14 cellular contexts compared by ENCODE assay signal in the genomic region with DNA sequence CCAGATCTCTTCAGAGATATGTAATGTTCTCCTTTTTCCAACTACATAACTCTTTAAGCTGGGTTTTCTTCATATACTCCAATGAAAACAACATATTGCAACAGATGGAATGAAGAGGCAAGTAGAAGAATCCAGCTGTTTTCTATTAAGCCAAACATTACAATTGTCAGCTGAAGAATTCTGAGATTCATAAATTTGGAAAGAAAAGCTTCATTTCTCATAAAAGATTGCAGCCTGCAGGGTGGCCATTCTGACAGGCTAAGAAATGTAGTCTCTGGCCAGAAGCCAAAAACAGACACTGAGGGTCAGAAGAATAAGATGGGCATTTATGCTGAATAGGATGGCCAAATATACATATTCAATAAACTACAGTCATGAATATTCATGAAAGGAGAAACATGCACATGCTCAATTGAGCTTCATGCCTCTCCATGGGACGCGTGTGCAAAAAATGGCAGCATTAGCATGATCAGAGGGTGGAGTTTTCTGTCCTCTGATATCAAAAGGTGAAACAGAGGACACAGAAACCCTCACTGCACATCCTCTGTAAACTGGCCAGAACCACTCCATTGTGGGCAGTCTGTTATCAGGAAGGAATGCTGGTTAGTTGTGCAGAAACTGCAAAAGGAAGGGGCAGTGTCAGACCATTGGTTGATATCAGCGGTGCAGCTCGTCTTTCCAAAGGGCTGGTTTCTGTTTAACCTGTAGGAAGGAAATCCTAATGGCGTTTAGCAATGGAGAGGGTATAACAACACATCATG. TPM values are rescaled to one million over a fixed set of nuclear protein-coding genes. Genes with fewer than 3 reads are reported as not detected.
A peak's percentile ranks its signal among the peaks of the same experiment; 100 is the strongest.
DNase-seq lines count a peak whose midpoint lies in the region; ATAC-seq and TF ChIP-seq lines count a peak whose summit lies in the region.
"Had no signal": no experiment of that assay in that cellular context is flagged by ENCODE, and none has a peak within 500 bp of the region (broad histone marks: within the 10 kb centered on the region; RNA-seq: fewer than 3 reads in every experiment).

No MANE protein-coding gene starts in this region.

- H3K36me3 ChIP-seq in suprapubic skin: no peaks in the 10 kb centered on the region
- H3K36me3 ChIP-seq: esophagus squamous epithelium had no signal

- no peak for TF ChIP-seq EP300 in suprapubic skin (IDR thresholded peaks at IDR 0.05)

- no peaks in the 10 kb centered on the region for H3K27me3 Mint-ChIP-seq in WTC11 (ENCODE audit: low read depth)
- H3K27me3 Mint-ChIP-seq in osteocyte (ENCODE audit: unreplicated experiment): no peaks in the 10 kb centered on the region
- no peaks in the 10 kb centered on the region for H3K27me3 Mint-ChIP-seq in activated T-cell treated with anti-CD3 and anti-CD28 coated beads, Interleukin-2, amount 50 U/mL, for 72 hours (ENCODE audit: low read depth)

- 83% methylated on average over 5 of the region's 5 CpGs for WGBS in suprapubic skin

- H3K36me3 Mint-ChIP-seq in WTC11 (peaks cover 19% of the 10 kb centered on the region), osteocyte (ENCODE audit: unreplicated experiment) (no peaks in the 10 kb centered on the region)
- H3K36me3 Mint-ChIP-seq in activated T-cell treated with anti-CD3 and anti-CD28 coated beads, Interleukin-2, amount 50 U/mL, for 72 hours (ENCODE audit: insufficient read depth in 2 of 2): peaks cover 0 to 2% of the 10 kb centered on the region in 2 donors

- TF ChIP-seq POLR2A in suprapubic skin (IDR thresholded peaks at IDR 0.05): no peak

- H3K4me1 ChIP-seq in suprapubic skin: peaks cover 8% of the 10 kb centered on the region

- ATAC-seq in WTC11 (no peak), HG03520 (IDR thresholded peaks at IDR 0.05; ENCODE audit: unreplicated experiment) (no peak)
- ATAC-seq in activated T-cell treated with anti-CD3 and anti-CD28 coated beads, Interleukin-2, amount 50 U/mL, for 72 hours (replicated peaks in 1 of 2): no peak

- CTCF ChIA-PET in WTC11 (lab: Charles Lee): interaction anchor here (1.7 kb wide), 1 partner anchor 72 kb away, joined by 8 read pairs; no protein-coding TSS in a partner anchor

- no peak overlapping the region for H3K4me3 Mint-ChIP-seq in WTC11
- no peak overlapping the region for H3K4me3 Mint-ChIP-seq in osteocyte (ENCODE audit: unreplicated experiment)
- H3K4me3 Mint-ChIP-seq in activated T-cell treated with anti-CD3 and anti-CD28 coated beads, Interleukin-2, amount 50 U/mL, for 72 hours: no peak overlapping the region

- H3K4me1 Mint-ChIP-seq in WTC11: peaks cover 38% of the 10 kb centered on the region
- H3K4me1 Mint-ChIP-seq in osteocyte (ENCODE audit: unreplicated experiment): peaks cover 26% of the 10 kb centered on the region
- no peaks in the 10 kb centered on the region for H3K4me1 Mint-ChIP-seq in activated T-cell treated with anti-CD3 and anti-CD28 coated beads, Interleukin-2, amount 50 U/mL, for 72 hours (ENCODE audit: low read depth)

- no peak for TF ChIP-seq CTCF in WTC11 (IDR thresholded peaks at IDR 0.05)
- no peak for TF ChIP-seq CTCF in foreskin fibroblast (IDR thresholded peaks at IDR 0.05; ENCODE audit: low read depth, low read length)
- no peak for TF ChIP-seq CTCF in osteocyte (IDR thresholded peaks at IDR 0.05)
- no peak for TF ChIP-seq CTCF in suprapubic skin (IDR thresholded peaks at IDR 0.05)

- POLR2A ChIA-PET in WTC11 (lab: Charles Lee): interaction anchor here (0.7 kb wide), 1 partner anchor 36 kb away, joined by 3 read pairs; no protein-coding TSS in a partner anchor

- no peak overlapping the region for H3K4me3 ChIP-seq in foreskin fibroblast (ENCODE audit: low read depth in 1 of 2, low read length in 2 of 2)
- H3K4me3 ChIP-seq in suprapubic skin: no peak overlapping the region
- H3K4me3 ChIP-seq: esophagus squamous epithelium, smooth muscle cell had no signal

- H3K9me3 Mint-ChIP-seq in WTC11: peaks cover 18% of the 10 kb centered on the region
- no peaks in the 10 kb centered on the region for H3K9me3 Mint-ChIP-seq in osteocyte (ENCODE audit: unreplicated experiment)
- H3K9me3 Mint-ChIP-seq in activated T-cell treated with anti-CD3 and anti-CD28 coated beads, Interleukin-2, amount 50 U/mL, for 72 hours: no peaks in the 10 kb centered on the region

- H3K27ac Mint-ChIP-seq in WTC11 (peak overlapping the region; percentile 21; the same call in 1 of the 2 replicates), osteocyte (ENCODE audit: unreplicated experiment) (peak overlapping the region; percentile 59)
- no peak overlapping the region for H3K27ac Mint-ChIP-seq in activated T-cell treated with anti-CD3 and anti-CD28 coated beads, Interleukin-2, amount 50 U/mL, for 72 hours

- H3K9me3 ChIP-seq in suprapubic skin: no peaks in the 10 kb centered on the region
- H3K9me3 ChIP-seq: esophagus squamous epithelium had no signal

- H3K27ac ChIP-seq in suprapubic skin: no peak overlapping the region
- H3K27ac ChIP-seq: esophagus squamous epithelium, KMS-11 had no signal

- DNase-seq in GM04504 (ENCODE audit: low read depth) (peak; percentile 46), WTC11 (ENCODE audit: low spot score) (no peak), foreskin fibroblast (peak; percentile 32 to 65), osteocyte (ENCODE audit: extremely low spot score, unreplicated experiment) (no peak), suprapubic skin (ENCODE audit: low spot score in 2 of 2) (no peak), DMS79 treated with DMSO at 0.1 percent for 48 hours (lab: John Stamatoyannopoulos, UW) (no peak)
- DNase-seq in activated T-cell treated with anti-CD3 and anti-CD28 coated beads, Interleukin-2, amount 50 U/mL, for 72 hours: no peak
- DNase-seq: activated CD4-positive, alpha-beta T cell treated with anti-CD3 and anti-CD28 coated beads, Interleukin-2, amount 50 U/mL, for 1 hour; activated effector memory CD4-positive, alpha-beta T cell treated with Interleukin-2 at 50 U/mL for 16 hours; esophagus squamous epithelium; NCI-H2081 had no signal

- H3K27me3 ChIP-seq in suprapubic skin: no peaks in the 10 kb centered on the region
- H3K27me3 ChIP-seq: esophagus squamous epithelium had no signal

TF ChIP-seq in WTC11, 78 proteins besides CTCF, POLR2A, EP300 and RAD21:
- TF ChIP-seq RORB (CRISPR knock-in tag; IDR thresholded peaks at IDR 0.05): no peak
- no peak for TF ChIP-seq ZBTB21 (CRISPR knock-in tag; IDR thresholded peaks at IDR 0.05; ENCODE audit: borderline replicate concordance)
- no peak for TF ChIP-seq ZNF416 (CRISPR knock-in tag; IDR thresholded peaks at IDR 0.05)
- no peak for TF ChIP-seq MYBL2 (CRISPR knock-in tag; IDR thresholded peaks at IDR 0.05)
- TF ChIP-seq, protein P1, sequence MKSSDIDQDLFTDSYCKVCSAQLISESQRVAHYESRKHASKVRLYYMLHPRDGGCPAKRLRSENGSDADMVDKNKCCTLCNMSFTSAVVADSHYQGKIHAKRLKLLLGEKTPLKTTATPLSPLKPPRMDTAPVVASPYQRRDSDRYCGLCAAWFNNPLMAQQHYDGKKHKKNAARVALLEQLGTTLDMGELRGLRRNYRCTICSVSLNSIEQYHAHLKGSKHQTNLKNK (CRISPR knock-in tag; IDR thresholded peaks at IDR 0.05): no peak
- TF ChIP-seq, protein P2, sequence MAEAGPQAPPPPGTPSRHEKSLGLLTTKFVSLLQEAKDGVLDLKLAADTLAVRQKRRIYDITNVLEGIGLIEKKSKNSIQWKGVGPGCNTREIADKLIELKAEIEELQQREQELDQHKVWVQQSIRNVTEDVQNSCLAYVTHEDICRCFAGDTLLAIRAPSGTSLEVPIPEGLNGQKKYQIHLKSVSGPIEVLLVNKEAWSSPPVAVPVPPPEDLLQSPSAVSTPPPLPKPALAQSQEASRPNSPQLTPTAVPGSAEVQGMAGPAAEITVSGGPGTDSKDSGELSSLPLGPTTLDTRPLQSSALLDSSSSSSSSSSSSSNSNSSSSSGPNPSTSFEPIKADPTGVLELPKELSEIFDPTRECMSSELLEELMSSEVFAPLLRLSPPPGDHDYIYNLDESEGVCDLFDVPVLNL (CRISPR knock-in tag; IDR thresholded peaks at IDR 0.05; ENCODE audit: borderline replicate concordance, low read depth): no peak
- TF ChIP-seq SMAD3 (CRISPR knock-in tag; IDR thresholded peaks at IDR 0.05; ENCODE audit: borderline replicate concordance): no peak
- TF ChIP-seq TEAD1 (CRISPR knock-in tag; IDR thresholded peaks at IDR 0.05): no peak
- TF ChIP-seq JAZF1 (CRISPR knock-in tag; IDR thresholded peaks at IDR 0.05): no peak
- TF ChIP-seq CREB1 (CRISPR knock-in tag; IDR thresholded peaks at IDR 0.05): no peak
- TF ChIP-seq CREM (CRISPR knock-in tag; IDR thresholded peaks at IDR 0.05): no peak

RNA-seq across cellular contexts. Expression of a gene that starts 50.2 kb away (rescaled TPM):
- total RNA-seq in WTC11 (2021) (28.7 to 30.6 TPM (median 29.4 TPM) in 3 replicates), osteocyte (9.8 and 11.2 TPM in 2 replicates), suprapubic skin (10 to 100 TPM in 1 of 4 donors, 1 to 10 TPM in 3; 2.3 to 11.1 (median 5.6) TPM)
- total RNA-seq in activated T-cell treated with anti-CD3 and anti-CD28 coated beads, Interleukin-2, amount 50 U/mL, for 72 hours: 10 to 100 TPM; 14.6 to 18.6 TPM

Comparison
In these comparisons a context has a peak if more than half of its experiments do, and no peak if none do; other contexts are left out.
1. DNase-seq: peak in GM04504 (single experiment) and foreskin fibroblast (2 of 2); none in WTC11 (single experiment), osteocyte (single experiment), suprapubic skin (0 of 2), activated T-cell treated with anti-CD3 and anti-CD28 coated beads, Interleukin-2, amount 50 U/mL, for 72 hours (0 of 2) and DMS79 treated with DMSO at 0.1 percent for 48 hours (single experiment).